ENCODE assay signal across 8 cellular contexts in the genomic region with DNA sequence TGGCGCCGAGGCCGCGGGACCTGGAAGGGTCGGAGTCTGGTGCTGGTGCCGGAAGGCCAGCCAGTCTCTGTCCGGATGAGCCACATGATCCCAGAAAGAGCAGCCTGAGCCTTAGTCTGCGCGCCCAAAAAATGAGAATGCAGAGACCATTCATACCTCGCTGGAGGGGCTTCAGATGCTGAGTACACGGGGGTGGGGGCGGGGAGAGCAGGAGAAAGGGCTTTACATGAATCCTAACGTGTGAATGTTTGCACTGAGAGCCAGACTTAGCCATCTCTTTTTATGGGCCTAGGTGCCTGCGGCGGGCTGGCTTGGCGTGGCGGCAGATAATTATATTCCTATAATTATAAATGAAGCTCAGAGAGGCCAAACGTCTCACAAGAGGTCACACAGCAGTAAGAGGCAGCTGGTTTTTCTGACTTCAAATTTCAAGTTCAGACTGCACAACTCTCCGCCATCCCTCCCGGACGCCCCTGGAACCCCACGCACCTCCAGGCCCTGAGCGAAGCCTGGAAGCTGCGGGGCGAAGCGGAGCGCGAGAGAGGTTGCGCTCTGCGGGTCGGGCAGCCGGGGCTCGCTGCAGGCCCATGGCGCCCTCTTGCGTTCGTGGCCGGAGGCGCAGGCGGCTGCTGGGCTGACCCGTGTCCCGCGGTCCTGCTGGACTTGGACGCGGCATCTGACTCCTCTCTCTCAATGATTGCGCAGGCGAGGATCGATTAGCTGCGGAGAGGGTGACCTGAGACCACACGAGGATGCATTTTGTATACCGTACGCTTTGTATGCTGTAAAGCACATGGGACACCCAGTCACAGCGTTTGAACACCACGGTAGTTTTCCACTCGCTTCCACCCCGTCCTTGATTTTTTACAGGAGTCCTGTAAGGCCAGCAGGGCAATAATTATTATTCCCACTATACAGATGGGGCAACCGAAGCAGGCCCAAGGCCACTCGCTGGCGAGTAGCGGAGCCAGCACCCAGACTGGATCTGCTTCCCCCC.
A peak's percentile ranks its signal among the peaks of the same experiment; 100 is the strongest.
DNase-seq lines count a peak whose midpoint lies in the region; ATAC-seq and TF ChIP-seq lines count a peak whose summit lies in the region.

No MANE protein-coding gene starts in this region.

- H3K4me1 ChIP-seq in body of pancreas = peaks cover 22% of the 10 kb centered on the region
- H3K4me1 ChIP-seq in iPS-15b (ENCODE audit: control insufficient read depth, insufficient read depth, low read length) = peaks cover 3% of the 10 kb centered on the region

- ATAC-seq in GM19035 (IDR thresholded peaks at IDR 0.05; ENCODE audit: unreplicated experiment) (peak; percentile 72), body of pancreas (peak; percentile 80)

- H3K9ac ChIP-seq in iPS-15b (ENCODE audit: low read depth, low read length) = no peak overlapping the region

- H3K27me3 ChIP-seq in body of pancreas = peaks cover 0 to 30% of the 10 kb centered on the region in 2 donors
- H3K27me3 ChIP-seq in iPS-15b (ENCODE audit: control insufficient read depth, insufficient read depth, low read length) = peaks cover 90% of the 10 kb centered on the region

- peak; percentile 41 for DNase-seq in AG10803 (ENCODE audit: low read depth)
- no peak for DNase-seq in LNCaP clone FGC (ENCODE audit: low read depth)
- DNase-seq in UCSD-AML1 (lab: John Stamatoyannopoulos, UW; ENCODE audit: unreplicated experiment) = peak; percentile 54
- peak; percentile 69 to 84 (median 78) for DNase-seq in body of pancreas
- no peak for DNase-seq in skeletal muscle cell (ENCODE audit: low read depth)
- no peak for DNase-seq in putamen (ENCODE audit: low spot score)

- 3 to 5% methylated on average over 18 to 59 of the region's 59 CpGs for WGBS in body of pancreas, 2 donors

- peak overlapping the region; percentile 20 for H3K4me3 ChIP-seq in AG10803 (ENCODE audit: low read length)
- H3K4me3 ChIP-seq in LNCaP clone FGC (ENCODE audit: low read depth, low read length) = no peak overlapping the region
- no peak overlapping the region for H3K4me3 ChIP-seq in body of pancreas
- peak overlapping the region; percentile 46 for H3K4me3 ChIP-seq in iPS-15b (ENCODE audit: low read depth, low read length)
- peak overlapping the region; percentile 36 for H3K4me3 ChIP-seq in skeletal muscle cell (ENCODE audit: low read depth, low read length)

- no peak overlapping the region for H3K27ac ChIP-seq in body of pancreas

- TF ChIP-seq CTCF in AG10803 (conservative IDR thresholded peaks at IDR 0.05; ENCODE audit: low read length) (peak; percentile 88), LNCaP clone FGC (IDR thresholded peaks at IDR 0.05; ENCODE audit: control insufficient read depth, extremely low read depth, insufficient read depth) (peak; percentile 98), body of pancreas (IDR thresholded peaks at IDR 0.05) (peak; percentile 89 to 98 (median 94))

- H3K9me3 ChIP-seq in body of pancreas = no peaks in the 10 kb centered on the region
- no peaks in the 10 kb centered on the region for H3K9me3 ChIP-seq in iPS-15b (ENCODE audit: control insufficient read depth, insufficient read depth, low read length)

- TF ChIP-seq POLR2A in body of pancreas (IDR thresholded peaks at IDR 0.05) = no peak

- intact Hi-C loops in body of pancreas (cut with DNase I) = loop anchor here (5.0 to 10.0 kb wide), 2 partner anchors 176 to 278 kb away; no protein-coding TSS in a partner anchor

- H3K36me3 ChIP-seq in body of pancreas (replicated peaks in 1 of 2; ENCODE audit: insufficient read depth in 1 of 2, low read depth in 2 of 2) (no peaks in the 10 kb centered on the region), iPS-15b (ENCODE audit: control insufficient read depth, insufficient read depth, low read length) (no peaks in the 10 kb centered on the region)

Comparison
In these comparisons a context has a peak if more than half of its experiments do, and no peak if none do; other contexts are left out.
1. DNase-seq: peak in AG10803 (single experiment), UCSD-AML1 (single experiment) and body of pancreas (4 of 4); none in LNCaP clone FGC (single experiment), skeletal muscle cell (single experiment) and putamen (single experiment).
2. H3K4me3 ChIP-seq: peak in AG10803 (single experiment), iPS-15b (single experiment) and skeletal muscle cell (single experiment); none in LNCaP clone FGC (single experiment) and body of pancreas (0 of 2).
3. Peak in every context shown above with its lines, with median percentiles within 50 percentile points of each other: CTCF ChIP-seq.